In the genomic region with DNA sequence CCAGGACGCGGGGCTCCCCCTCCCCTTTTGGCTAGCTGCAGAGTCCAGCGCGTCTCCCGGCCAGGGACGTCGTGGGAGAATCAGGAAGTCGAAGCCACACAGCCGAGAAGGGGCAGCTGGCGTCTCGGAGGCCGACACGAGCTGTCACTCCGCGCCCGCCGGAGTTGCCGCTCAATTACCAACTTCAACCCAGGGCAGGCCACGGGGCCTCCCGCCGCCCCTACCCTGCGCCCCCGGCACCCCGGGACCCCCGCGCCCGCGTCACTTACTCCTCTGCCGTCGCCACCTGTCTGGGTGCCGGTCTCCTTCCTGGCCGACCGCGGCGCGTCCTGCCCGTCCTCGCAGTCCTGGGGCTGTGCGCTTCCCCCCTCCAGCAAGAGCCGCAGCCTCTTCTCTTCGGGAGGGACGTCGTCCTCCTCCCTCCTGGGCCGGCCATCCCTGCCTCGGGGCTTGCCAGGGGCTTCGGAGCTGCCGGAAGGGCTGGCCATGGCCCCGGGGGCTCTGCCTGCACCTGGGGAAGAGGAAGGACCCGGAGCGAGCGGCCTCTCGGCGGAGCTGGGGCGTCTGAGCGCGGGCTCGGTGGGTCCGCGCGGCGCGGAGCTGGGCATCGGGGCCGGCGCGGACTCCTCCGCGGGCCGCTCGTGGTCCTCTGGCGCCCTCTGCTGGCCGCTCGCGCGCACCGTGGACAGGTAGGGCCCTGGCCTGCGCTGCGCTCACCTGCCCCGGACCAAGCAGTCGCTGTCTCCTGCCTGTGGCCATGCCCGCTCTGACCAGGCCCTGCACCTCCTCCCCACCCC, we compare ENCODE assay signal across 8 cellular contexts.
DNase-seq lines count a peak whose midpoint lies in the region; ATAC-seq, FAIRE-seq and TF ChIP-seq lines count a peak whose summit lies in the region.
"Not testable (repeated sequence)": the region's sequence is repeated elsewhere in the genome, so short reads cannot be mapped to it uniquely, and the experiment has no call there.

No MANE protein-coding gene starts in this region.

- H3K4me3 ChIP-seq in BE2C (ENCODE audit: low read depth, low read length) (peak overlapping the region; percentile 24; the same call in 1 of the 2 replicates), GM23338 (peak overlapping the region; percentile 59), heart left ventricle (peak overlapping the region in 11 of 12 donors; percentile 9 to 50 (median 41))
- not testable (repeated sequence) for H3K4me3 ChIP-seq in K562

- H3K4me1 Mint-ChIP-seq in GM23338 = peaks cover 18% of the 10 kb centered on the region
- not testable (repeated sequence) for H3K4me1 Mint-ChIP-seq in activated CD4-positive, alpha-beta T cell treated with anti-CD3 and anti-CD28 coated beads for 36 hours; nephron

- FAIRE-seq in K562 (lab: Jason Lieb, UNC) = not testable (repeated sequence)

- not testable (repeated sequence) for TF ChIP-seq POLR2A in K562 (conservative IDR thresholded peaks at IDR 0.05); heart left ventricle (IDR thresholded peaks at IDR 0.05)

- H3K79me2 ChIP-seq in GM23338 (replicated peaks; ENCODE audit: insufficient read depth); K562 (ENCODE audit: control insufficient read depth, insufficient read depth, low read length): not testable (repeated sequence)

- H3K27me3 ChIP-seq in BE2C (peaks cover 11% of the 10 kb centered on the region), heart left ventricle (peaks cover 0 to 10% (median 4%) of the 10 kb centered on the region in 9 donors)
- H3K27me3 ChIP-seq in GM23338 (ENCODE audit: insufficient read depth); K562 (ENCODE audit: control insufficient read depth in 2 of 2, insufficient read depth in 2 of 2, low read length in 2 of 2): not testable (repeated sequence)

- DNase-seq in BE2C = peak; percentile 80
- peak; percentile 72 for DNase-seq in GM23338 (ENCODE audit: low spot score)
- DNase-seq in NCI-H345 (lab: John Stamatoyannopoulos, UW) = peak; percentile 52
- peak; percentile 82 for DNase-seq in activated CD4-positive, alpha-beta T cell treated with anti-CD3 and anti-CD28 coated beads for 36 hours
- peak in 1 of 4 experiments; percentile 11 for DNase-seq in K562 (ENCODE audit: extremely low read depth in 1 of 4, low spot score in 3 of 4)
- peak; percentile 32 to 77 (median 63) for DNase-seq in heart left ventricle
- peak; percentile 55 for DNase-seq in stimulated activated CD8-positive, alpha-beta memory T cell treated with anti-CD3 and anti-CD28 coated beads, Interleukin-15, amount 100 ng/mL, for 1 hour (ENCODE audit: low read depth)

- ATAC-seq in GM23338 (peak; percentile 99), K562 (peak; percentile 69), heart left ventricle (peak in 1 of 4 donors; percentile 49)
- peak; percentile 78 for ATAC-seq in activated CD4-positive, alpha-beta T cell treated with anti-CD3 and anti-CD28 coated beads for 36 hours

- H3K9me2 ChIP-seq in GM23338 (ENCODE audit: insufficient read depth) = not testable (repeated sequence)

- not testable (repeated sequence) for BruUV-seq in K562 (replicated peaks; lab: Mats Ljungman, UMichigan)

- not testable (repeated sequence) for H3F3A ChIP-seq in GM23338 (replicated peaks; ENCODE audit: low read depth)

- not testable (repeated sequence) for H3K9me3 Mint-ChIP-seq in GM23338; activated CD4-positive, alpha-beta T cell treated with anti-CD3 and anti-CD28 coated beads for 36 hours (ENCODE audit: low read depth); nephron

- POLR2A ChIA-PET in activated CD4-positive, alpha-beta T cell treated with anti-CD3 and anti-CD28 coated beads for 36 hours (lab: Charles Lee); K562 (lab: Yijun Ruan, JAX): not testable (repeated sequence)

- not testable (repeated sequence) for H3K27ac ChIP-seq in GM23338 (ENCODE audit: low read depth); K562 (ENCODE audit: extremely low read depth, low read depth, low read length); heart left ventricle

- H3K4me2 ChIP-seq in GM23338 = peak overlapping the region; percentile 81
- not testable (repeated sequence) for H3K4me2 ChIP-seq in K562 (ENCODE audit: insufficient read depth, low read length)

- CTCF ChIA-PET in activated CD4-positive, alpha-beta T cell treated with anti-CD3 and anti-CD28 coated beads for 36 hours (lab: Charles Lee) = interaction anchor here (0.6 to 1.1 kb wide), 5 partner anchors 36 to 280 kb away, joined by 3 to 4 read pairs (median 4); no protein-coding TSS in a partner anchor
- CTCF ChIA-PET in K562 (lab: Yijun Ruan, JAX; ENCODE audit: low intra/inter-chr PET ratio) = not testable (repeated sequence)

- not testable (repeated sequence) for TF ChIP-seq RAD21 in K562 (CRISPR knock-in tag; conservative IDR thresholded peaks at IDR 0.05 in 1 of 2, IDR thresholded peaks at IDR 0.05 in 1 of 2)

- H3K9ac ChIP-seq in K562 (ENCODE audit: insufficient read depth in 1 of 2, low read depth in 2 of 2, low read length in 2 of 2) = not testable (repeated sequence)

- not testable (repeated sequence) for H3K27ac Mint-ChIP-seq in GM23338; activated CD4-positive, alpha-beta T cell treated with anti-CD3 and anti-CD28 coated beads for 36 hours; nephron

- peak; percentile 50 for TF ChIP-seq CTCF in BE2C (IDR thresholded peaks at IDR 0.05; ENCODE audit: low read depth, low read length)
- TF ChIP-seq CTCF in GM23338 (conservative IDR thresholded peaks at IDR 0.05; ENCODE audit: low read depth in 2 of 2) = peak in 1 of 2 experiments; percentile 75; a peak in 2 of 4 replicates
- TF ChIP-seq CTCF in K562 (IDR thresholded peaks at IDR 0.05 in 2 of 3, conservative IDR thresholded peaks at IDR 0.05 in 1 of 3; ENCODE audit: insufficient read depth in 2 of 3, low read depth in 1 of 3, low read length in 3 of 3) = 0 out of 6 replicates have a peak, but pooled peaks of 1 of the 3 experiments have one; percentile 22
- peak in 9 of 12 donors; percentile 51 to 77 (median 63) for TF ChIP-seq CTCF in heart left ventricle (IDR thresholded peaks at IDR 0.05)
- peak; percentile 77 to 86 (median 80) for TF ChIP-seq CTCF in nephron (IDR thresholded peaks at IDR 0.05; ENCODE audit: unreplicated experiment in 3 of 3)

- H3K4me3 Mint-ChIP-seq in GM23338 = peak overlapping the region; percentile 73
- not testable (repeated sequence) for H3K4me3 Mint-ChIP-seq in activated CD4-positive, alpha-beta T cell treated with anti-CD3 and anti-CD28 coated beads for 36 hours
- H3K4me3 Mint-ChIP-seq in nephron = peak overlapping the region; percentile 67 to 75 (median 73)

- not testable (repeated sequence) for H2AFZ ChIP-seq in GM23338; K562 (ENCODE audit: low read depth, low read length)

- H3K36me3 Mint-ChIP-seq in GM23338 (ENCODE audit: low read depth); activated CD4-positive, alpha-beta T cell treated with anti-CD3 and anti-CD28 coated beads for 36 hours (ENCODE audit: low read depth); nephron (ENCODE audit: low read depth): not testable (repeated sequence)

- H3K9me3 ChIP-seq in BE2C; K562 (replicated peaks; ENCODE audit: control insufficient read depth, insufficient read depth, low read depth, low read length); heart left ventricle: not testable (repeated sequence)

- TF ChIP-seq EP300 in K562 (IDR thresholded peaks at IDR 0.05; ENCODE audit: low read length) = not testable (repeated sequence)

- in situ Hi-C loops in K562 (cut with MboI) = loop anchor here (10.0 kb wide), 1 partner anchor 55 kb away; no protein-coding TSS in a partner anchor

- not testable (repeated sequence) for H3K9me1 ChIP-seq in K562 (ENCODE audit: control insufficient read depth, insufficient read depth, low read length)

- H4K20me1 ChIP-seq in GM23338 (replicated peaks; ENCODE audit: insufficient read depth); K562 (replicated peaks; ENCODE audit: control insufficient read depth, insufficient read depth, low read length): not testable (repeated sequence)

- no CpG with 5 or more reads among the region's 81 CpGs for WGBS in K562 (ENCODE audit: insufficient coverage, low coverage, missing lambda C conversion rate)
- 0 to 3% (median 1%) methylated on average over 16 to 81 of the region's 81 CpGs for WGBS in heart left ventricle, 4 donors

- intact Hi-C loops in activated CD4-positive, alpha-beta T cell treated with anti-CD3 and anti-CD28 coated beads for 36 hours (cut with DNase I, micrococcal nuclease); K562 (cut with micrococcal nuclease): not testable (repeated sequence)
- intact Hi-C loops in heart left ventricle (cut with DNase I) = loop anchor here in 1 of 10 donors (10.0 kb wide), 1 partner anchor 285 kb away; no protein-coding TSS in a partner anchor

- H3K36me3 ChIP-seq in BE2C; GM23338 (ENCODE audit: insufficient read depth); K562 (ENCODE audit: control insufficient read depth, insufficient read depth, low read length); heart left ventricle: not testable (repeated sequence)

- not testable (repeated sequence) for H3K27me3 Mint-ChIP-seq in GM23338 (ENCODE audit: insufficient read depth, low read depth, poor library complexity)
- H3K27me3 Mint-ChIP-seq in activated CD4-positive, alpha-beta T cell treated with anti-CD3 and anti-CD28 coated beads for 36 hours = peaks cover 13% of the 10 kb centered on the region
- H3K27me3 Mint-ChIP-seq in nephron (ENCODE audit: low read depth) = peaks cover 36% of the 10 kb centered on the region

- H3K4me1 ChIP-seq in BE2C; GM23338 (ENCODE audit: insufficient read depth); K562 (replicated peaks in 1 of 2; ENCODE audit: control insufficient read depth in 2 of 2, insufficient read depth in 2 of 2, low read length in 2 of 2); heart left ventricle: not testable (repeated sequence)
